ENCODE assay signal across 8 cellular contexts in the genomic region with DNA sequence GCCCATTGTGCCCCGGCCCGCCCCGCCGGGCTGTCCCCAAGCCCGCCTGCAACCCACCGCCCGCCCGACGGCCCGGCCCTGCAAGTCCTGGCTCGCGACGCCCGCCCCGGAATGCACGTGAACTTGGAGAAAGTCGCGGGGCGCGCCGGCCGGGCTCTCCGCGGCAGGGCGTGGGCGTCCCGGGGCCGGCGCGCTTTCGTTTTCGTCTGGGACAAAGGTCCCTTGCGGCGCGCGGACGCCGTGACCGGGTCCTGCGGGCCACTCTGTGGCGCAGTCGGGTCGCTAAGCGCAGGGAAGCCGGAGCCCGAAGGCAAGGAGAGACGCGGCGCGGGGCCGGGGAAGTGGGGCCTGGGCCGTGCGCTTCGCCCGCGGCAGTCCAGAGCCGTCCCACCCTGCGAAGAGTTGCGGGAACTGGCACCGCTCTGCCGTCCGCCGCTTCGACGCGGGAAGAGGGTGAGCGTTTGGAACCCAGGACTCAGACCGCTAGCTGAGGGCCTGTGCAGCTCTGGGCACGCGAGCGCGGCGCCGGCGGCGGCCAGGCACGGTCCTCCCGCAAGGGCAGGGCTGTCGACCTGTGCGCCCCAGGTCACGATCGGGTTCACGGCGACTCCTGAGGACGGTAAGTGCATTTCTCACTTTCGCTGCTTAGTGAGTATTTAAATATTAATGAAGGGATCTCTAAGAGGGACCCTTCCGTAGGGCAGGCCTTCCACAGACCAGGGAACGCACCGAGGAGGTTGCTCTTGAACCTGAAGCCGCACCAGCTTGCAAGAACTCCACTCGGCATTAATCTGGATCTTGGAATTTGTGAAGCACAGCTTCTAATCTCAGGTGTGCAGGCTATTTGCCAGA.
DNase-seq lines count a peak whose midpoint lies in the region; ATAC-seq, FAIRE-seq and TF ChIP-seq lines count a peak whose summit lies in the region.

No MANE protein-coding gene starts in this region.

- peaks cover 54% of the 10 kb centered on the region for H3K4me1 Mint-ChIP-seq in activated T-cell treated with anti-CD3 and anti-CD28 coated beads, Interleukin-2, amount 50 U/mL, for 4 hours (ENCODE audit: low read depth)

- H3K27ac ChIP-seq in Karpas-422 (ENCODE audit: low read length): peak overlapping the region; percentile 79
- peak overlapping the region; percentile 93 for H3K27ac ChIP-seq in foreskin keratinocyte
- H3K27ac ChIP-seq in osteoblast (ENCODE audit: low read depth, low read length): peak overlapping the region; percentile 96

- H3K9me3 ChIP-seq in Karpas-422 (ENCODE audit: low read length) (no peaks in the 10 kb centered on the region), osteoblast (ENCODE audit: low read depth, low read length) (no peaks in the 10 kb centered on the region)

- H3K9me3 Mint-ChIP-seq in activated T-cell treated with anti-CD3 and anti-CD28 coated beads, Interleukin-2, amount 50 U/mL, for 4 hours: no peaks in the 10 kb centered on the region

- peak overlapping the region; percentile 83 for H3K4me3 Mint-ChIP-seq in activated T-cell treated with anti-CD3 and anti-CD28 coated beads, Interleukin-2, amount 50 U/mL, for 4 hours

- no peaks in the 10 kb centered on the region for H3K27me3 Mint-ChIP-seq in activated T-cell treated with anti-CD3 and anti-CD28 coated beads, Interleukin-2, amount 50 U/mL, for 4 hours (ENCODE audit: low read depth)

- in situ Hi-C loops in GM13977 (cut with MboI; ENCODE audit: low pct_unique_long_range_greater_than_20kb, low sequenced_read_pairs, unreplicated experiment): no loop called here

- peak overlapping the region; percentile 87 for H3K4me2 ChIP-seq in Karpas-422 (ENCODE audit: low read depth, low read length, poor library complexity, severe bottlenecking)
- H3K4me2 ChIP-seq in osteoblast (ENCODE audit: insufficient read depth, low read length): peak overlapping the region; percentile 94

- no peak overlapping the region for H2AFZ ChIP-seq in Karpas-422 (ENCODE audit: low read length)
- H2AFZ ChIP-seq in osteoblast (ENCODE audit: low read length): no peak overlapping the region

- peak; percentile 18 to 21 for ATAC-seq in activated T-cell treated with anti-CD3 and anti-CD28 coated beads, Interleukin-2, amount 50 U/mL, for 4 hours
- peak; percentile 2 for ATAC-seq in foreskin keratinocyte

- no peaks in the 10 kb centered on the region for H3K9me2 ChIP-seq in Karpas-422 (replicated peaks; ENCODE audit: insufficient read depth, low read length)

- peak; percentile 6 for TF ChIP-seq CTCF in GM13977 (IDR thresholded peaks at IDR 0.05; ENCODE audit: extremely low read depth, insufficient read depth, missing control alignments)
- no peak for TF ChIP-seq CTCF in foreskin keratinocyte (conservative IDR thresholded peaks at IDR 0.05)
- TF ChIP-seq CTCF in osteoblast (IDR thresholded peaks at IDR 0.05; ENCODE audit: extremely low read depth, low read depth, low read length): no peak

- H3K79me2 ChIP-seq in Karpas-422 (ENCODE audit: low read length): peaks cover 61% of the 10 kb centered on the region
- peaks cover 89% of the 10 kb centered on the region for H3K79me2 ChIP-seq in osteoblast (ENCODE audit: insufficient read depth, low read length)

- H3K4me1 ChIP-seq in Karpas-422 (ENCODE audit: low read length) (peaks cover 48% of the 10 kb centered on the region), foreskin keratinocyte (peaks cover 20% of the 10 kb centered on the region), osteoblast (ENCODE audit: insufficient read depth, low read length) (peaks cover 44% of the 10 kb centered on the region)

- H3K27me3 ChIP-seq in Karpas-422 (ENCODE audit: low read length): no peaks in the 10 kb centered on the region
- no peaks in the 10 kb centered on the region for H3K27me3 ChIP-seq in foreskin keratinocyte
- no peaks in the 10 kb centered on the region for H3K27me3 ChIP-seq in osteoblast (ENCODE audit: insufficient read depth, low read length)

- peak; percentile 67 for DNase-seq in GM13977 (ENCODE audit: low spot score)
- peak; percentile 83 for DNase-seq in Karpas-422
- peak; percentile 22 for DNase-seq in activated T-cell treated with anti-CD3 and anti-CD28 coated beads, Interleukin-2, amount 50 U/mL, for 4 hours
- DNase-seq in foreskin keratinocyte: peak in 1 of 2 donors; percentile 32
- DNase-seq in osteoblast (ENCODE audit: insufficient read length, low spot score, missing footprints): peak; percentile 83
- no peak for DNase-seq in HTR-8/SVneo (ENCODE audit: insufficient read length, low spot score)
- no peak for DNase-seq in cerebellum (ENCODE audit: low spot score)
- DNase-seq in NOMO-1 (lab: John Stamatoyannopoulos, UW; ENCODE audit: unreplicated experiment in 2 of 2): no peak

- peaks cover 31% of the 10 kb centered on the region; the same call in 1 of the 2 replicates for H4K20me1 ChIP-seq in Karpas-422 (ENCODE audit: insufficient read depth, low read depth, low read length)
- peaks cover 50% of the 10 kb centered on the region for H4K20me1 ChIP-seq in osteoblast (ENCODE audit: insufficient read depth, low read length)

- peaks cover 6% of the 10 kb centered on the region; the same call in 1 of the 2 replicates for H3K36me3 ChIP-seq in Karpas-422 (ENCODE audit: insufficient read depth, low read length)
- peaks cover 49% of the 10 kb centered on the region for H3K36me3 ChIP-seq in osteoblast (ENCODE audit: insufficient read depth, low read length)

- FAIRE-seq in HTR-8/SVneo (lab: Jason Lieb, UNC): no peak

- H3K9ac ChIP-seq in Karpas-422 (ENCODE audit: low read length): peak overlapping the region; percentile 92

- H3K4me3 ChIP-seq in Karpas-422 (ENCODE audit: low read length) (peak overlapping the region; percentile 73), osteoblast (ENCODE audit: insufficient read depth, low read length) (peak overlapping the region; percentile 80)

- H3K36me3 Mint-ChIP-seq in activated T-cell treated with anti-CD3 and anti-CD28 coated beads, Interleukin-2, amount 50 U/mL, for 4 hours (ENCODE audit: insufficient read depth): no peaks in the 10 kb centered on the region

Comparison
In these comparisons a context has a peak if more than half of its experiments do, and no peak if none do; other contexts are left out.
1. DNase-seq: peak in GM13977 (single experiment), Karpas-422 (single experiment), activated T-cell treated with anti-CD3 and anti-CD28 coated beads, Interleukin-2, amount 50 U/mL, for 4 hours (single experiment) and osteoblast (single experiment); none in HTR-8/SVneo (single experiment), cerebellum (single experiment) and NOMO-1 (0 of 2).
2. Peak in every context shown above with its lines, with median percentiles within 50 percentile points of each other: H3K27ac ChIP-seq.